In the genomic region with DNA sequence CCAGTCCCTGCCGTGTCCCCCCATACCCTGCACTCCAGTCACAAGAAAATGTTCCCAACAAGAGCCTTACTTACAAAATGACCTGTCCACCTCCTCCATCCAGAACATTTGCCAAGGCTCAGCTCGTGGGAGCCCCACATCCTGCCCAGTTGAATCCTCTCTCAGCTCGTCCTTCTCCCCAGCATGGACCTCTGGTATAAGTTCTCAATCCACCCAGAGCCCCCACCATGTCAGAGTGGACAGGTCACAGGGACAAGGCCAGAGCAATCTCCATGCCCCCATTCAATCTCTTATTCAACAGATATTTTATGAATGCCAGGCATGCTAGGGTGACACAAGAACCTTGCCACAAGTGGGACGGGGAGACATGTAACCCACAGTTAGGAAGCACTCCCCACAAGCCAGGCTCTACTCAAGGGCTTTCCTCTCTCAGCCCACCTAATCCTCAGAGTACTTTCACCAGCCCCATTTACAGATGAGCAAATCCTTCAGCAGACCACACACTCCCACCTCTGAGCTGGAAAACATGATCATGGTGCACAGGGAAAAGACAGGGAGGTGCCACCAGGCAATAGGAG, we compare ENCODE assay signal across 15 cellular contexts. TPM values are rescaled to one million over a fixed set of nuclear protein-coding genes. Genes with fewer than 3 reads are reported as not detected.
DNase-seq lines count a peak whose midpoint lies in the region; ATAC-seq and TF ChIP-seq lines count a peak whose summit lies in the region.
"Had no signal": no experiment of that assay in that cellular context is flagged by ENCODE, and none has a peak within 500 bp of the region (broad histone marks: within the 10 kb centered on the region; RNA-seq: fewer than 3 reads in every experiment).

No MANE protein-coding gene starts in this region.

- TF ChIP-seq POLR2A in upper lobe of left lung (IDR thresholded peaks at IDR 0.05), result no peak

- H3K36me3 Mint-ChIP-seq in activated CD8-positive, alpha-beta T cell treated with anti-CD3 and anti-CD28 coated beads, Interleukin-2, amount 10 ng/mL, durations not matched to agents 7 days and 5 days (ENCODE audit: low read depth), result peaks cover 80% of the 10 kb centered on the region

- H3K4me3 Mint-ChIP-seq in activated CD8-positive, alpha-beta T cell treated with anti-CD3 and anti-CD28 coated beads, Interleukin-2, amount 10 ng/mL, durations not matched to agents 7 days and 5 days, result peak overlapping the region; percentile 72

- no peak for ATAC-seq in activated CD8-positive, alpha-beta T cell treated with anti-CD3 and anti-CD28 coated beads, Interleukin-2, amount 10 ng/mL, durations not matched to agents 7 days and 5 days
- ATAC-seq in upper lobe of left lung (ENCODE audit: low FRiP score in 2 of 2) (no peak), GM18907 (IDR thresholded peaks at IDR 0.05; ENCODE audit: unreplicated experiment) (no peak)

- H3K27ac Mint-ChIP-seq in activated CD8-positive, alpha-beta T cell treated with anti-CD3 and anti-CD28 coated beads, Interleukin-2, amount 10 ng/mL, durations not matched to agents 7 days and 5 days, result peak overlapping the region; percentile 96

- CTCF ChIA-PET in activated CD8-positive, alpha-beta T cell treated with anti-CD3 and anti-CD28 coated beads, Interleukin-2, amount 10 ng/mL, durations not matched to agents 7 days and 5 days (lab: Charles Lee), result interaction anchor here (1.0 to 2.3 kb wide), 8 partner anchors 13 to 218 kb away, joined by 3 to 11 read pairs (median 4); a partner anchor contains a TSS

- TF ChIP-seq CTCF in left ventricle myocardium inferior (IDR thresholded peaks at IDR 0.05; ENCODE audit: borderline replicate concordance) (no peak), upper lobe of left lung (IDR thresholded peaks at IDR 0.05) (no peak)

- no peaks in the 10 kb centered on the region for H3K9me3 Mint-ChIP-seq in activated CD8-positive, alpha-beta T cell treated with anti-CD3 and anti-CD28 coated beads, Interleukin-2, amount 10 ng/mL, durations not matched to agents 7 days and 5 days (ENCODE audit: insufficient read depth)

- peaks cover 76% of the 10 kb centered on the region for H3K4me1 Mint-ChIP-seq in activated CD8-positive, alpha-beta T cell treated with anti-CD3 and anti-CD28 coated beads, Interleukin-2, amount 10 ng/mL, durations not matched to agents 7 days and 5 days (ENCODE audit: low read depth)

- intact Hi-C loops in left ventricle myocardium inferior (cut with micrococcal nuclease), result no loop called here
- intact Hi-C loops in cardiac septum (cut with DNase I), result no loop called here

- H3K27ac ChIP-seq in left ventricle myocardium inferior (replicated peaks) (peak overlapping the region; percentile 55), muscle layer of duodenum (ENCODE audit: low read length) (peak overlapping the region; percentile 57), upper lobe of left lung (peak overlapping the region; percentile 84 to 93 (median 87))
- H3K27ac ChIP-seq: tibial artery had no signal

- no peaks in the 10 kb centered on the region for H3K27me3 Mint-ChIP-seq in activated CD8-positive, alpha-beta T cell treated with anti-CD3 and anti-CD28 coated beads, Interleukin-2, amount 10 ng/mL, durations not matched to agents 7 days and 5 days (ENCODE audit: low read depth)

- POLR2A ChIA-PET in activated CD8-positive, alpha-beta T cell treated with anti-CD3 and anti-CD28 coated beads, Interleukin-2, amount 10 ng/mL, durations not matched to agents 7 days and 5 days (lab: Charles Lee), result interaction anchor here (1.0 to 5.2 kb wide), 4 partner anchors 14 to 77 kb away, joined by 3 to 32 read pairs (median 4); a partner anchor contains a TSS

- 74 to 79% methylated on average over 3 to 4 of the region's 4 CpGs for WGBS in upper lobe of left lung, 2 donors

- no peak for TF ChIP-seq EP300 in upper lobe of left lung (IDR thresholded peaks at IDR 0.05)

- H3K4me1 ChIP-seq in left ventricle myocardium inferior (peaks cover 27% of the 10 kb centered on the region), muscle layer of duodenum (ENCODE audit: control insufficient read depth in 1 of 2, insufficient read depth in 2 of 2, low read length in 2 of 2) (peaks cover 0 to 4% of the 10 kb centered on the region in 2 donors), upper lobe of left lung (peaks cover 19 to 61% (median 52%) of the 10 kb centered on the region in 4 donors)
- H3K4me1 ChIP-seq: BE2C had no signal

- H3K9me3 ChIP-seq in left ventricle myocardium inferior (replicated peaks) (no peaks in the 10 kb centered on the region), muscle layer of duodenum (ENCODE audit: control insufficient read depth in 1 of 2, low read length in 2 of 2) (no peaks in the 10 kb centered on the region), upper lobe of left lung (no peaks in the 10 kb centered on the region)
- H3K9me3 ChIP-seq: BE2C, tibial artery had no signal

- H3K27me3 ChIP-seq in left ventricle myocardium inferior (ENCODE audit: low read depth), result no peaks in the 10 kb centered on the region
- H3K27me3 ChIP-seq in muscle layer of duodenum (ENCODE audit: low read depth, low read length), result no peaks in the 10 kb centered on the region
- no peaks in the 10 kb centered on the region for H3K27me3 ChIP-seq in upper lobe of left lung
- H3K27me3 ChIP-seq: BE2C, tibial artery had no signal

- H3K36me3 ChIP-seq in left ventricle myocardium inferior, result peaks cover 75% of the 10 kb centered on the region
- peaks cover 46 to 72% of the 10 kb centered on the region in 2 donors for H3K36me3 ChIP-seq in muscle layer of duodenum (ENCODE audit: control insufficient read depth in 1 of 2, insufficient read depth in 2 of 2, low read length in 2 of 2)
- peaks cover 14 to 90% (median 61%) of the 10 kb centered on the region in 4 donors for H3K36me3 ChIP-seq in upper lobe of left lung

- H3K4me3 ChIP-seq in left ventricle myocardium inferior (no peak overlapping the region), muscle layer of duodenum (ENCODE audit: low read depth in 1 of 2, low read length in 2 of 2) (no peak overlapping the region), upper lobe of left lung (no peak overlapping the region)
- H3K4me3 ChIP-seq: tibial artery had no signal

- DNase-seq in left ventricle myocardium inferior (no peak), cardiac septum (ENCODE audit: low spot score) (no peak), upper lobe of left lung (no peak), SIG-M5 treated with dmso at 0.1 percent for 504 hours (lab: John Stamatoyannopoulos, UW; ENCODE audit: unreplicated experiment) (no peak), NCI-H345 (lab: John Stamatoyannopoulos, UW) (no peak)
- no peak for DNase-seq in activated CD8-positive, alpha-beta T cell treated with anti-CD3 and anti-CD28 coated beads, Interleukin-2, amount 10 ng/mL, durations not matched to agents 7 days and 5 days
- DNase-seq: BE2C, foreskin fibroblast, GOT3, left cardiac atrium, NCI-H2081 treated with DMSO at 0.1 percent for 48 hours, OCI-M1, tibial artery had no signal

RNA-seq across cellular contexts. Expression of a gene that starts 15.1 kb away (rescaled TPM):
- 15.8 TPM for total RNA-seq in left ventricle myocardium inferior
- 10.2 TPM for total RNA-seq in cardiac septum
- total RNA-seq in activated CD8-positive, alpha-beta T cell treated with anti-CD3 and anti-CD28 coated beads, Interleukin-2, amount 10 ng/mL, durations not matched to agents 7 days and 5 days, result 10 to 100 TPM; 31.8 to 36.0 TPM
- total RNA-seq in upper lobe of left lung, result 100 to 1,000 TPM in 1 of 6 donors, 10 to 100 TPM in 5; 38.6 to 154 (median 51.2) TPM

RNA-seq across cellular contexts. Expression of a gene that starts 17.7 kb away (rescaled TPM):
- total RNA-seq in left ventricle myocardium inferior, result 5.9 TPM
- total RNA-seq in cardiac septum, result 4.1 TPM
- 10 to 100 TPM; 19.5 to 21.5 TPM for total RNA-seq in activated CD8-positive, alpha-beta T cell treated with anti-CD3 and anti-CD28 coated beads, Interleukin-2, amount 10 ng/mL, durations not matched to agents 7 days and 5 days
- total RNA-seq in upper lobe of left lung, result 10 to 100 TPM in 4 of 6 donors, 1 to 10 TPM in 2; 7.9 to 13.8 (median 11.4) TPM

RNA-seq across cellular contexts. Expression of a gene that starts 40.0 kb away (rescaled TPM):
- total RNA-seq in left ventricle myocardium inferior (37.6 TPM), cardiac septum (39.6 TPM), upper lobe of left lung (10 to 100 TPM; 33.2 to 46.9 (median 39.1) TPM)
- 10 to 100 TPM; 48.2 to 49.0 TPM for total RNA-seq in activated CD8-positive, alpha-beta T cell treated with anti-CD3 and anti-CD28 coated beads, Interleukin-2, amount 10 ng/mL, durations not matched to agents 7 days and 5 days

RNA-seq across cellular contexts. Expression of a gene that starts 52.5 kb away (rescaled TPM):
- 33.5 TPM for total RNA-seq in left ventricle myocardium inferior
- total RNA-seq in cardiac septum, result 37.4 TPM
- total RNA-seq in activated CD8-positive, alpha-beta T cell treated with anti-CD3 and anti-CD28 coated beads, Interleukin-2, amount 10 ng/mL, durations not matched to agents 7 days and 5 days, result 10 to 100 TPM; 49.9 to 54.5 TPM
- total RNA-seq in upper lobe of left lung, result 10 to 100 TPM; 13.6 to 59.4 (median 32.5) TPM
